8 cellular contexts compared by ENCODE assay signal in the genomic region with DNA sequence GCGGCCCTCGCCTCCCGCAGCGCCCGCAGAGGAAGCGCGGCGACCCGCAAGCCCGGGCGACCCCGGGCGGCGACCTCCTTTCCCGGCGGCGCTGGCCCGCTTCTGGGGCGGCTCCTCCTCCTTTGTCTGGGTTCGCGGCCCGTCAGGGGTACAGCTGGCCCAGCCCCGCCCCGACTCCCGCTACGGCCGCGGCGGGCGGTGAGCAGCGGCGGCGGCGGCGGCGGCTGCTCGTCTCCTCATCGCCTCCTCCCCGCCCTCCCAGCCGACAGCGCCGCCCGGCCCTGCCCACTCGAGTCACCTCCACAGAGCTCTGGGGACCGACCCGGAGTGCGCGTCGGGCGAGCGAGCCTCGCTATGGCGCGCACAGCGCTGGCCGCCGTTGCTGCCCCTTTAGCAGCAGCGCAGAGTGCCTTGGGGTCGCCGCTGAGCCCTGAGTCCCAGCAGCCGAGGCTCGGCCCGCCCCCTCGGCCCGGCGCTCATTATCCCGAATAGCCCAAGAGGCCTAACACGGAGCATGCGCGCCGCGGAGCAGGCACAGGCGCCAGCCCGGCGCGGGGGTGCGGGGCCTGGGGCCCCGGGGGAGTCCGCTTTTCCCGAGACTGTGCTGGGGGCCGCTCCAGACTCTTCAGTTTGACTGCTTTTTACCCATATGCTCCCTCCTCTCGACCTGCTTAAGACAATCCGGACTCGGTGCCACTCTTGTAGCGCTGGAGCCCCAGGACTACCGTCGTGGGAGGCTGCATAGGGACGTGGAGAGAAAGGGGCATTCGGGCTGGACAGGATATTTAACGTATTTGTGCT. TPM values are rescaled to one million over a fixed set of nuclear protein-coding genes. Genes with fewer than 3 reads are reported as not detected.
A peak's percentile ranks its signal among the peaks of the same experiment; 100 is the strongest.
DNase-seq lines count a peak whose midpoint lies in the region; ATAC-seq and TF ChIP-seq lines count a peak whose summit lies in the region.

Gene SOS2, minus strand, starts transcription at position 104 of the 801 bp plus-strand sequence. CDS start 295 bp downstream, outside the sequence.

- H3F3A ChIP-seq in GM23338 (replicated peaks; ENCODE audit: low read depth), result 0 out of 2 replicates have a peak, but pooled peaks cover 6% of the 10 kb centered on the region
- H3F3A ChIP-seq in neural cell (ENCODE audit: insufficient read depth, low read length, poor library complexity, severe bottlenecking), result peaks cover 10% of the 10 kb centered on the region

- H3K36me3 Mint-ChIP-seq in GM23338 (ENCODE audit: low read depth), result peaks cover 11% of the 10 kb centered on the region; the same call in 2 of the 3 replicates

- H3K27ac Mint-ChIP-seq in GM23338, result peak within 1 kb of the TSS; percentile 38

- DNase-seq in EL (peak; percentile 86), GM23338 (ENCODE audit: low spot score) (peak; percentile 94), Kasumi-1 (lab: John Stamatoyannopoulos, UW) (peak; percentile 77 to 79), RWPE2 (ENCODE audit: low spot score) (peak; percentile 90), fibroblast of the aortic adventitia (ENCODE audit: low read depth) (peak; percentile 76), stomach (peak; percentile 88)
- peak; percentile 75 for DNase-seq in activated effector memory CD4-positive, alpha-beta T cell treated with Interleukin-2 at 50 U/mL for 16 hours

- peak within 1 kb of the TSS; percentile 79 for H3K4me3 ChIP-seq in GM23338
- H3K4me3 ChIP-seq in RWPE2 (ENCODE audit: severe bottlenecking), result peak within 1 kb of the TSS; percentile 98
- peak within 1 kb of the TSS; percentile 85 for H3K4me3 ChIP-seq in fibroblast of the aortic adventitia (ENCODE audit: low read depth, low read length)
- peak within 1 kb of the TSS; percentile 90 for H3K4me3 ChIP-seq in neural cell (ENCODE audit: low read length)
- peak within 1 kb of the TSS; percentile 72 to 79 (median 76) for H3K4me3 ChIP-seq in stomach

- H3K27me3 Mint-ChIP-seq in GM23338 (ENCODE audit: insufficient read depth, low read depth, poor library complexity), result peaks cover 4% of the 10 kb centered on the region

- no peaks in the 10 kb centered on the region for H3K36me3 ChIP-seq in GM23338 (ENCODE audit: insufficient read depth)
- peaks cover 9% of the 10 kb centered on the region; the same call in 1 of the 2 replicates for H3K36me3 ChIP-seq in RWPE2 (ENCODE audit: low read depth)
- H3K36me3 ChIP-seq in neural cell (ENCODE audit: insufficient read depth, low read length), result no peaks in the 10 kb centered on the region
- no peaks in the 10 kb centered on the region for H3K36me3 ChIP-seq in stomach

- intact Hi-C loops in stomach (cut with DNase I; ENCODE audit: low total_unique reads), result no loop called here

- H3K4me2 ChIP-seq in GM23338 (peak within 1 kb of the TSS; percentile 91), neural cell (ENCODE audit: low read length) (peak within 1 kb of the TSS; percentile 74)

- H3K79me2 ChIP-seq in GM23338 (replicated peaks; ENCODE audit: insufficient read depth) (peaks cover 41% of the 10 kb centered on the region), neural cell (replicated peaks; ENCODE audit: insufficient read depth, low read length) (peaks cover 42% of the 10 kb centered on the region)

- TF ChIP-seq RAD21 in neural cell (conservative IDR thresholded peaks at IDR 0.05), result no peak

- peak within 1 kb of the TSS; percentile 92 for H3K4me3 Mint-ChIP-seq in GM23338

- WGBS in stomach, 5 donors, result 0 to 1% (median 0%) methylated on average over 51 to 90 of the region's 90 CpGs

- H3K9me3 Mint-ChIP-seq in GM23338, result peaks cover 2% of the 10 kb centered on the region; the same call in 2 of the 3 replicates

- H3K27me3 ChIP-seq in GM23338 (ENCODE audit: insufficient read depth) (no peaks in the 10 kb centered on the region; the same call in 1 of the 2 replicates), RWPE2 (ENCODE audit: insufficient read depth, poor library complexity, severe bottlenecking) (no peaks in the 10 kb centered on the region), neural cell (ENCODE audit: insufficient read depth, low read depth, low read length) (no peaks in the 10 kb centered on the region), stomach (no peaks in the 10 kb centered on the region)

- H3K27ac ChIP-seq in GM23338 (ENCODE audit: low read depth) (0 out of 2 replicates have a peak within 1 kb of the TSS, but pooled peaks have one; percentile 64), RWPE2 (ENCODE audit: poor library complexity, severe bottlenecking) (peak within 1 kb of the TSS; percentile 89), neural cell (ENCODE audit: low read length) (peak within 1 kb of the TSS; percentile 83), stomach (peak within 1 kb of the TSS; percentile 95 to 99 (median 98))

- H3K9me3 ChIP-seq in RWPE2 (ENCODE audit: severe bottlenecking) (no peaks in the 10 kb centered on the region), neural cell (ENCODE audit: low read length) (no peaks in the 10 kb centered on the region), stomach (no peaks in the 10 kb centered on the region)

- no peak for TF ChIP-seq CTCF in GM23338 (conservative IDR thresholded peaks at IDR 0.05; ENCODE audit: low read depth in 2 of 2)
- peak; percentile 14 for TF ChIP-seq CTCF in RWPE2 (IDR thresholded peaks at IDR 0.05; ENCODE audit: poor library complexity, severe bottlenecking)
- no peak for TF ChIP-seq CTCF in fibroblast of the aortic adventitia (IDR thresholded peaks at IDR 0.05; ENCODE audit: insufficient read depth, low read length)
- TF ChIP-seq CTCF in neural cell (IDR thresholded peaks at IDR 0.05; ENCODE audit: poor library complexity, severe bottlenecking), result peak; percentile 40
- TF ChIP-seq CTCF in stomach (IDR thresholded peaks at IDR 0.05), result peak in 1 of 7 experiments; percentile 9

- H4K20me1 ChIP-seq in GM23338 (replicated peaks; ENCODE audit: insufficient read depth), result peaks cover 1% of the 10 kb centered on the region; the same call in 1 of the 2 replicates
- no peaks in the 10 kb centered on the region for H4K20me1 ChIP-seq in neural cell (ENCODE audit: insufficient read depth)

- H2AFZ ChIP-seq in GM23338 (peak within 1 kb of the TSS; percentile 100), neural cell (ENCODE audit: low read depth, low read length) (peak within 1 kb of the TSS; percentile 74)

- H3K4me1 ChIP-seq in GM23338 (ENCODE audit: insufficient read depth) (peaks cover 11% of the 10 kb centered on the region), RWPE2 (ENCODE audit: insufficient read depth, poor library complexity, severe bottlenecking) (peaks cover 10% of the 10 kb centered on the region), stomach (peaks cover 9 to 53% (median 38%) of the 10 kb centered on the region in 4 donors)

- no peaks in the 10 kb centered on the region for H3K9me2 ChIP-seq in GM23338 (ENCODE audit: insufficient read depth)
- H3K9me2 ChIP-seq in neural cell (ENCODE audit: insufficient read depth, low read length), result no peaks in the 10 kb centered on the region

- peak within 1 kb of the TSS; percentile 87 for H3K9ac ChIP-seq in neural cell (ENCODE audit: low read length)

- TF ChIP-seq POLR2A in stomach (IDR thresholded peaks at IDR 0.05), result peak in 1 of 4 donors; percentile 33

- ATAC-seq in GM23338 (peak; percentile 97), RWPE2 (ENCODE audit: low read depth) (peak; percentile 91)

- TF ChIP-seq EP300 in neural cell (conservative IDR thresholded peaks at IDR 0.05; ENCODE audit: poor library complexity, severe bottlenecking) (peak; percentile 48), stomach (IDR thresholded peaks at IDR 0.05) (no peak)

- peaks cover 15% of the 10 kb centered on the region; the same call in 2 of the 3 replicates for H3K4me1 Mint-ChIP-seq in GM23338

TF ChIP-seq in GM23338, 12 proteins besides CTCF, POLR2A, EP300 and RAD21 (continues in another document):
- peak; percentile 96 for TF ChIP-seq POLR2AphosphoS5 (IDR thresholded peaks at IDR 0.05; ENCODE audit: low read depth)

TF ChIP-seq in neural cell, 6 proteins besides CTCF, POLR2A, EP300 and RAD21:
- TF ChIP-seq MXI1 (conservative IDR thresholded peaks at IDR 0.05; ENCODE audit: poor library complexity, severe bottlenecking) (no peak), TAF1 (IDR thresholded peaks at IDR 0.05; ENCODE audit: low read depth) (peak; percentile 89), EZH2 (IDR thresholded peaks at IDR 0.05; ENCODE audit: borderline replicate concordance, insufficient read depth, low read length, poor library complexity, severe bottlenecking) (no peak), SMC3 (conservative IDR thresholded peaks at IDR 0.05; ENCODE audit: poor library complexity) (peak; percentile 34), POLR2AphosphoS5 (IDR thresholded peaks at IDR 0.05) (peak; percentile 90)

RNA-seq across cellular contexts. Expression of gene SOS2, which starts in this region (rescaled TPM):
- total RNA-seq in GM23338 (2014; rRNA removed; shearing (Covaris generic)), result 8.7 and 11.4 TPM in 2 replicates
- 3.5 and 3.8 TPM in 2 replicates for polyA plus RNA-seq in GM23338 (2016; fragmentation: Nextera tagmentation; extraction: Ambion mirVana)
- 22.3 and 33.2 TPM in 2 replicates for total RNA-seq in fibroblast of the aortic adventitia (ENCODE audit: low replicate concordance)
- polyA plus RNA-seq in neural cell, result 25.9 and 26.2 TPM in 2 replicates
- 83.5 and 98.1 TPM in 2 replicates for polyA minus RNA-seq in neural cell
- 10 to 100 TPM; 26.1 to 69.0 (median 30.8) TPM for total RNA-seq in stomach
- polyA plus RNA-seq in stomach, result 10 to 100 TPM in 1 of 3 donors, 1 to 10 TPM in 2; 5.8 to 11.8 (median 8.9) TPM

Comparison
In these comparisons a context has a peak if more than half of its experiments do, and no peak if none do; other contexts are left out.
1. Peak in every context shown above with its lines: DNase-seq, ATAC-seq, H3K4me3 ChIP-seq and H3K27ac ChIP-seq.
2. CTCF ChIP-seq: peak in RWPE2 (single experiment) and neural cell (single experiment); none in GM23338 (0 of 2) and fibroblast of the aortic adventitia (single experiment).